Comparison of ENCODE assay signal across 15 cellular contexts in genomic region chr13:106490887-106491321, GRCh38. TPM values are rescaled to one million over a fixed set of nuclear protein-coding genes. Genes with fewer than 3 reads are reported as not detected.
DNase-seq lines count a peak whose midpoint lies in the region; ATAC-seq, FAIRE-seq and TF ChIP-seq lines count a peak whose summit lies in the region.
"Had no signal": no experiment of that assay in that cellular context is flagged by ENCODE, and none has a peak within 500 bp of the region (broad histone marks: within the 10 kb centered on the region; RNA-seq: fewer than 3 reads in every experiment).

No MANE protein-coding gene starts in this region.

- no peak overlapping the region for H3T11ph ChIP-seq in H9 (ENCODE audit: low read length)

- H3K14ac ChIP-seq in H9 (ENCODE audit: insufficient read depth, low read length): no peak overlapping the region

- H3K23me2 ChIP-seq in H9 (ENCODE audit: insufficient read length, low read depth, low read length, poor library complexity, severe bottlenecking): no peaks in the 10 kb centered on the region

- H3K4me1 ChIP-seq in right lobe of liver (no peaks in the 10 kb centered on the region), HepG2 (ENCODE audit: insufficient read depth, low read length) (no peaks in the 10 kb centered on the region), H9 (ENCODE audit: insufficient read depth, low read length) (no peaks in the 10 kb centered on the region)

- no peak for DNase-seq in right lobe of liver
- no peak for DNase-seq in HepG2 (ENCODE audit: low spot score)
- no peak for DNase-seq in endothelial cell (ENCODE audit: low spot score)
- DNase-seq in H9: no peak
- no peak for DNase-seq in cerebellar cortex (ENCODE audit: low spot score)
- DNase-seq in OCI-M2 (lab: John Stamatoyannopoulos, UW; ENCODE audit: unreplicated experiment): no peak
- DNase-seq: activated gamma-delta T cell, BE2C, KG1, mucosa of descending colon, NCI-H2107, PC-9 had no signal

- CTCF ChIA-PET in HepG2 (lab: Yijun Ruan, JAX; ENCODE audit: low intra/inter-chr PET ratio, low total read pairs): no interaction called here

- H3K23ac ChIP-seq in H9 (ENCODE audit: insufficient read length, low read depth, low read length): no peak overlapping the region

- H2AFZ ChIP-seq in HepG2 (ENCODE audit: low read length) (no peak overlapping the region), SU-DHL-6 (ENCODE audit: low read depth, low read length, severe bottlenecking) (no peak overlapping the region), H9 (ENCODE audit: low read length) (no peak overlapping the region)
- H2AFZ ChIP-seq: hepatocyte, PC-9 had no signal

- H2BK20ac ChIP-seq in H9 (ENCODE audit: low read depth, low read length, poor library complexity, severe bottlenecking): no peak overlapping the region

- H2BK120ac ChIP-seq in H9 (ENCODE audit: low read depth, low read length, poor library complexity, severe bottlenecking): no peak overlapping the region

- POLR2A ChIA-PET in HepG2 (lab: Yijun Ruan, JAX): no interaction called here

- no peak for TF ChIP-seq POLR2A in right lobe of liver (IDR thresholded peaks at IDR 0.05)
- TF ChIP-seq POLR2A in HepG2 (IDR thresholded peaks at IDR 0.05; ENCODE audit: insufficient read depth in 1 of 2, low read depth in 2 of 2, low read length in 2 of 2): no peak

- H3K56ac ChIP-seq in H9 (ENCODE audit: insufficient read length, low read depth, low read length): no peak overlapping the region

- no peaks in the 10 kb centered on the region for H3K9me2 ChIP-seq in SU-DHL-6 (replicated peaks; ENCODE audit: insufficient read depth, low read length)

- TF ChIP-seq RAD21 in HepG2 (CRISPR knock-in tag; IDR thresholded peaks at IDR 0.05): no peak

- H3K9ac ChIP-seq in HepG2 (ENCODE audit: insufficient read depth, low read depth, low read length): no peak overlapping the region
- no peak overlapping the region for H3K9ac ChIP-seq in SU-DHL-6 (ENCODE audit: low read length)
- no peak overlapping the region for H3K9ac ChIP-seq in H9 (ENCODE audit: extremely low read depth, insufficient read length, low read length)

- H3K79me2 ChIP-seq in HepG2 (ENCODE audit: insufficient read depth, low read length) (no peaks in the 10 kb centered on the region), SU-DHL-6 (ENCODE audit: insufficient read depth, low read length) (no peaks in the 10 kb centered on the region), H9 (ENCODE audit: insufficient read depth, low read length) (no peaks in the 10 kb centered on the region)

- no peak overlapping the region for H2AK5ac ChIP-seq in H9 (ENCODE audit: insufficient read length, low read length)

- H3K79me1 ChIP-seq in H9 (ENCODE audit: insufficient read depth, low read depth, low read length, poor library complexity, severe bottlenecking): no peaks in the 10 kb centered on the region

- no peaks in the 10 kb centered on the region for H3K36me3 ChIP-seq in right lobe of liver
- H3K36me3 ChIP-seq in HepG2 (replicated peaks in 1 of 2; ENCODE audit: control insufficient read depth in 1 of 2, insufficient read depth in 2 of 2, low read length in 2 of 2): no peaks in the 10 kb centered on the region
- H3K36me3 ChIP-seq in SU-DHL-6 (ENCODE audit: low read length): no peaks in the 10 kb centered on the region

- H4K8ac ChIP-seq in H9 (replicated peaks; ENCODE audit: insufficient read length, low read depth, low read length): no peak overlapping the region

- H3K4ac ChIP-seq in H9 (ENCODE audit: low read depth, low read length): no peak overlapping the region

- no TSS peak for BruUV-seq in HepG2 (replicated peaks; lab: Mats Ljungman, UMichigan)

- H3K36me3 Mint-ChIP-seq in endothelial cell (ENCODE audit: low read depth, unreplicated experiment) (peaks cover 55% of the 10 kb centered on the region), H9 (ENCODE audit: insufficient read depth in 1 of 3, low read depth in 3 of 3) (peaks cover 27 to 33% (median 29%) of the 10 kb centered on the region in 3 experiments; a peak in 6 of 7 replicates)

- H3K4me3 ChIP-seq in right lobe of liver (no peak overlapping the region), HepG2 (replicated peaks in 1 of 3; ENCODE audit: insufficient read depth in 1 of 3, low read depth in 2 of 3, low read length in 3 of 3) (no peak overlapping the region), SU-DHL-6 (ENCODE audit: insufficient read depth, low read length, poor library complexity, severe bottlenecking) (no peak overlapping the region)
- H3K4me3 ChIP-seq: hepatocyte, mucosa of descending colon, PC-9 had no signal

- no peaks in the 10 kb centered on the region for H3K9me3 ChIP-seq in right lobe of liver
- H3K9me3 ChIP-seq in HepG2 (ENCODE audit: low read length): no peaks in the 10 kb centered on the region
- no peaks in the 10 kb centered on the region for H3K9me3 ChIP-seq in SU-DHL-6 (ENCODE audit: insufficient read depth, low read length)
- no peaks in the 10 kb centered on the region for H3K9me3 ChIP-seq in H9 (ENCODE audit: control insufficient read depth, low read depth, low read length)
- H3K9me3 ChIP-seq: BE2C, mucosa of descending colon had no signal

- no peaks in the 10 kb centered on the region for H3F3A ChIP-seq in SU-DHL-6 (ENCODE audit: insufficient read depth)

- H4K5ac ChIP-seq in H9 (ENCODE audit: insufficient read length, low read depth, low read length): no peak overlapping the region

- H2BK15ac ChIP-seq in H9 (ENCODE audit: low read depth, low read length): no peak overlapping the region

- H2BK5ac ChIP-seq in H9 (ENCODE audit: insufficient read length, low read length): no peak overlapping the region

- WGBS in right lobe of liver (ENCODE audit: insufficient coverage, low coverage, low lambda C conversion rate, missing lambda C conversion rate): 27% methylated on average over 9 of the region's 11 CpGs
- 77% methylated on average over 11 of the region's 11 CpGs for WGBS in HepG2 (ENCODE audit: low lambda C conversion rate)
- WGBS in H9 (ENCODE audit: extremely low coverage, insufficient read length, low lambda C conversion rate): no CpG with 5 or more reads among the region's 11 CpGs

- no peak overlapping the region for H2BK12ac ChIP-seq in H9 (ENCODE audit: insufficient read length, low read depth, low read length)

- peaks cover 17% of the 10 kb centered on the region for H3K27me3 Mint-ChIP-seq in endothelial cell (ENCODE audit: unreplicated experiment)
- H3K27me3 Mint-ChIP-seq in H9 (ENCODE audit: low read depth): no peaks in the 10 kb centered on the region

- H3K9me3 Mint-ChIP-seq in endothelial cell (ENCODE audit: unreplicated experiment) (no peaks in the 10 kb centered on the region), H9 (no peaks in the 10 kb centered on the region)

- peak overlapping the region; percentile 70 for H3K4me3 Mint-ChIP-seq in endothelial cell (ENCODE audit: unreplicated experiment)
- H3K4me3 Mint-ChIP-seq in H9: no peak overlapping the region; a peak in 1 of 5 replicates

- H3K18ac ChIP-seq in H9 (ENCODE audit: insufficient read length, low read depth, low read length): no peak overlapping the region

- no peak for TF ChIP-seq CTCF in right lobe of liver (IDR thresholded peaks at IDR 0.05)
- no peak for TF ChIP-seq CTCF in HepG2 (CRISPR knock-in tag; IDR thresholded peaks at IDR 0.05)
- no peak for TF ChIP-seq CTCF in SU-DHL-6 (IDR thresholded peaks at IDR 0.05; ENCODE audit: insufficient read depth, low read length, poor library complexity, severe bottlenecking)
- no peak for TF ChIP-seq CTCF in endothelial cell (IDR thresholded peaks at IDR 0.05; ENCODE audit: unreplicated experiment)
- TF ChIP-seq CTCF in H9 (conservative IDR thresholded peaks at IDR 0.05): no peak

- peak; percentile 36 to 75 (median 57) for ATAC-seq in right lobe of liver
- no peak for ATAC-seq in HepG2
- no peak for ATAC-seq in GM18870 (IDR thresholded peaks at IDR 0.05; ENCODE audit: unreplicated experiment)
- ATAC-seq: mucosa of descending colon had no signal

- no peak overlapping the region for H3K27ac ChIP-seq in right lobe of liver
- no peak overlapping the region for H3K27ac ChIP-seq in HepG2 (ENCODE audit: extremely low read length, insufficient read depth, low read length)
- H3K27ac ChIP-seq in SU-DHL-6 (ENCODE audit: low read depth, low read length): no peak overlapping the region
- H3K27ac ChIP-seq in H9 (ENCODE audit: insufficient read length, low read depth, low read length): no peak overlapping the region
- H3K27ac ChIP-seq: hepatocyte, PC-9 had no signal

- H3K27me3 ChIP-seq in right lobe of liver (no peaks in the 10 kb centered on the region), HepG2 (ENCODE audit: control insufficient read depth in 1 of 2, insufficient read depth in 2 of 2, low read length in 2 of 2) (peaks cover 0 to 5% of the 10 kb centered on the region in 2 experiments; a peak in 1 of 5 replicates), SU-DHL-6 (ENCODE audit: low read length) (no peaks in the 10 kb centered on the region), H9 (ENCODE audit: insufficient read depth, low read length) (no peaks in the 10 kb centered on the region)
- H3K27me3 ChIP-seq: BE2C, hepatocyte had no signal

- TF ChIP-seq EP300 in HepG2 (IDR thresholded peaks at IDR 0.05; ENCODE audit: low read depth in 2 of 2, low read length in 2 of 2) (no peak), HepG2 (CRISPR knock-in tag; IDR thresholded peaks at IDR 0.05; ENCODE audit: borderline replicate concordance) (no peak)

- peak overlapping the region; percentile 82 for H3K27ac Mint-ChIP-seq in endothelial cell (ENCODE audit: unreplicated experiment)
- no peak overlapping the region for H3K27ac Mint-ChIP-seq in H9

- in situ Hi-C loops in HepG2 (cut with HindIII; ENCODE audit: extremely low pct_ligation_motif_present, low pct_unique_long_range_greater_than_20kb): no loop called here

- H3K4me1 Mint-ChIP-seq in endothelial cell (ENCODE audit: unreplicated experiment) (peaks cover 51% of the 10 kb centered on the region), H9 (peaks cover 11 to 14% of the 10 kb centered on the region in 2 experiments)

- intact Hi-C loops in right lobe of liver (cut with DNase I): no loop called here
- intact Hi-C loops in HepG2 (cut with micrococcal nuclease; ENCODE audit: unreplicated experiment): no loop called here

- no peak for FAIRE-seq in HepG2 (lab: Jason Lieb, UNC)

- H3K4me2 ChIP-seq in HepG2 (ENCODE audit: low read depth, low read length) (no peak overlapping the region), SU-DHL-6 (ENCODE audit: low read depth, low read length, poor library complexity, severe bottlenecking) (peak overlapping the region; percentile 10), H9 (ENCODE audit: insufficient read depth, insufficient read length, low read length) (no peak overlapping the region)
- H3K4me2 ChIP-seq: hepatocyte, PC-9 had no signal

- H4K20me1 ChIP-seq in HepG2 (ENCODE audit: insufficient read depth, low read length) (no peaks in the 10 kb centered on the region), SU-DHL-6 (ENCODE audit: low read depth, low read length) (no peaks in the 10 kb centered on the region), H9 (ENCODE audit: control insufficient read depth, insufficient read depth, insufficient read length) (no peaks in the 10 kb centered on the region)

- H4K91ac ChIP-seq in H9 (ENCODE audit: insufficient read length, low read depth, low read length): no peak overlapping the region

RNA-seq across cellular contexts. Expression of gene EFNB2, which starts 44.6 kb away (rescaled TPM):
- total RNA-seq in right lobe of liver (1 to 10 TPM; 2.3 to 9.8 (median 3.9) TPM), HepG2 (2016; rRNA removed; fragmentation: Illumina TruSeq; extraction: Trizol) (0.07 and 0.20 TPM in 2 replicates), endothelial cell (ENCODE audit: unreplicated experiment) (353 TPM), H9 (2021) (12.7 and 12.9 TPM in 2 replicates)
- total RNA-seq in HepG2 (2016; cell fraction: cytosol; rRNA removed; fragmentation: Illumina TruSeq; extraction: Trizol; ENCODE audit: low read depth): not detected in 2 replicates
- total RNA-seq in HepG2 (2016; cell fraction: insoluble cytoplasmic fraction; rRNA removed; fragmentation: Illumina TruSeq; extraction: Trizol): 0.09 and 0.13 TPM in 2 replicates
- total RNA-seq in HepG2 (2016; cell fraction: membrane; rRNA removed; fragmentation: Illumina TruSeq; extraction: Trizol): 0.06 and 0.14 TPM in 2 replicates
- total RNA-seq in HepG2 (2016; cell fraction: nucleus; rRNA removed; fragmentation: Illumina TruSeq; extraction: Trizol): 0.06 TPM in 1 of 2 replicates, not detected in the other
- polyA plus RNA-seq in HepG2 (2011; rRNA removed): 0.05 and 0.11 TPM in 2 replicates
- 0.08 and 0.11 TPM in 2 replicates for polyA plus RNA-seq in HepG2 (2011; cell fraction: cytosol; rRNA removed)
- polyA plus RNA-seq in HepG2 (2011; cell fraction: nucleus; rRNA removed): 0.05 TPM in 2 replicates
- polyA plus RNA-seq in HepG2 (2012): 0.05 and 0.16 TPM in 2 replicates
- polyA plus RNA-seq in HepG2 (2016; cell fraction: cytosol; fragmentation: Illumina TruSeq; extraction: Trizol; ENCODE audit: low read depth): 0.02 TPM in 1 of 2 replicates, not detected in the other
- 0.08 and 0.23 TPM in 2 replicates for polyA plus RNA-seq in HepG2 (2016; cell fraction: insoluble cytoplasmic fraction; fragmentation: Illumina TruSeq; extraction: Trizol; ENCODE audit: low read depth)
- polyA plus RNA-seq in HepG2 (2016; cell fraction: membrane; fragmentation: Illumina TruSeq; extraction: Trizol; ENCODE audit: low read depth): 0.05 TPM in 1 of 2 replicates, not detected in the other
- 0.19 and 0.23 TPM in 2 replicates for polyA plus RNA-seq in HepG2 (2016; cell fraction: nucleus; fragmentation: Illumina TruSeq; extraction: Trizol; ENCODE audit: insufficient read depth, low read depth)
- polyA minus RNA-seq in HepG2 (2011; rRNA and poly(A)+ RNA removed; ENCODE audit: low replicate concordance): 0.08 and 0.63 TPM in 2 replicates
- polyA minus RNA-seq in HepG2 (2011; cell fraction: cytosol; rRNA and poly(A)+ RNA removed): 0.18 TPM in 1 of 2 replicates, not detected in the other
- polyA minus RNA-seq in HepG2 (2011; cell fraction: nucleus; rRNA and poly(A)+ RNA removed): 0.13 TPM in 1 of 2 replicates, not detected in the other

Comparison
In these comparisons a context has a peak if more than half of its experiments do, and no peak if none do; other contexts are left out.
1. ATAC-seq: peak in right lobe of liver (4 of 4); none in HepG2 (single experiment) and GM18870 (single experiment).
2. RNA of gene EFNB2, which starts 44.6 kb away (total RNA-seq): 353 TPM in endothelial cell (single experiment); 12.7 to 12.9 TPM in H9, 2.3 to 9.8 TPM in right lobe of liver and 0.06 to 0.20 TPM in HepG2; every median in the first group is over 10 times any median in the second.